Comparison of ENCODE assay signal across 1 cellular context in the genomic region with DNA sequence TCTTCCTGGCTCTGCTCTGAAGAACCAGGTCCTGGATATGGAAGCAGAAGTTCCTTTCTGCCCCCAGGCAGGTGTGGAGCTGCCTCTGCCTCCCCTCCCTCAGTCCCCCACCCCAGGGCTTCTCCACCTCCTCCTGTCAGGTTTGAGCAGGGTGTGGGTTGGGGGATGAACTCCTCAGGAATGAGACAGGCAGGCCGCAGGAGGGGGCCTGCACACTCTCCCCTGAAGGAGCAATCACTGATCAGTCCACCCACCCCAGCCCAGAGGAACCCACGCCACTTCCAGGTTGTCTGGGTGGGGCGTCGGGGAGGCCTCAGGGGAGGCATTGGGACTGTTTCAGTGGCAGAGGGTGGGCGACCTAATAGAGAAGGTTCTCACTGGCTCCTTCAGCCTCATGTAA.
TF ChIP-seq lines count a peak whose summit lies in the region.

No MANE protein-coding gene starts in this region.

TF ChIP-seq in WTC11, 78 proteins besides CTCF, POLR2A, EP300 and RAD21:
- TF ChIP-seq RELA (CRISPR knock-in tag; IDR thresholded peaks at IDR 0.05; ENCODE audit: borderline replicate concordance) (no peak), ZNF396 (CRISPR knock-in tag; IDR thresholded peaks at IDR 0.05; ENCODE audit: borderline replicate concordance) (no peak), GTF2I (CRISPR knock-in tag; conservative IDR thresholded peaks at IDR 0.05) (no peak), ZNF317 (CRISPR knock-in tag; IDR thresholded peaks at IDR 0.05; ENCODE audit: borderline replicate concordance, low read depth) (no peak)
- TF ChIP-seq, protein P1, sequence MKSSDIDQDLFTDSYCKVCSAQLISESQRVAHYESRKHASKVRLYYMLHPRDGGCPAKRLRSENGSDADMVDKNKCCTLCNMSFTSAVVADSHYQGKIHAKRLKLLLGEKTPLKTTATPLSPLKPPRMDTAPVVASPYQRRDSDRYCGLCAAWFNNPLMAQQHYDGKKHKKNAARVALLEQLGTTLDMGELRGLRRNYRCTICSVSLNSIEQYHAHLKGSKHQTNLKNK (CRISPR knock-in tag; IDR thresholded peaks at IDR 0.05): no peak
- TF ChIP-seq, protein P2, sequence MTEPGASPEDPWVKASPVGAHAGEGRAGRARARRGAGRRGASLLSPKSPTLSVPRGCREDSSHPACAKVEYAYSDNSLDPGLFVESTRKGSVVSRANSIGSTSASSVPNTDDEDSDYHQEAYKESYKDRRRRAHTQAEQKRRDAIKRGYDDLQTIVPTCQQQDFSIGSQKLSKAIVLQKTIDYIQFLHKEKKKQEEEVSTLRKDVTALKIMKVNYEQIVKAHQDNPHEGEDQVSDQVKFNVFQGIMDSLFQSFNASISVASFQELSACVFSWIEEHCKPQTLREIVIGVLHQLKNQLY (CRISPR knock-in tag; IDR thresholded peaks at IDR 0.05): no peak
TF ChIP-seq in WTC11: peak in this region for 0.
